ENCODE assay signal across 1 cellular context in genomic region chr2:196925768-196926561, GRCh38.
TF ChIP-seq lines count a peak whose summit lies in the region.

No MANE protein-coding gene starts in this region.

TF ChIP-seq in SK-N-SH treated with all-trans-retinoic acid at 6 μM for 48 hours, 23 proteins besides CTCF, POLR2A, EP300 and RAD21 (continued from another document):
- no peak for TF ChIP-seq CSRNP3 (CRISPR knock-in tag; IDR thresholded peaks at IDR 0.05)
